ENCODE assay signal across 19 cellular contexts in the genomic region with DNA sequence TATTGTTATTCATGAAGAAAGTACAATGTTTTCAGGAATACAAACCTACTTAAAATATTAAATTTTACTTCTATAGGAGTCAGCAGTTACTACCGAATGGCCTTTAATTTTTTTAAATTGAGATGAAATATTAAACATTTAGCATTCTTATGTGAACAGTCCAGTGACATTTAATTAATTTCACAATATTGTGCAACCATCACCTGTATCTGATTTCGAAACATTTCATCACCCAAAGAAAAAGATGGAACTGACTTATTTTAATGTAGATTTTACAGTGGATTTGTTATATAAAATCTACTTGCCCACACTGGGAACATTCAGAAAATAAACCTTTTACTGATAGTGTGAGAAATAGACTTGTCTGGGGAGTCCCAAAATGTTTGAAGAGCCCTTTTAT.
DNase-seq lines count a peak whose midpoint lies in the region; ATAC-seq, FAIRE-seq and TF ChIP-seq lines count a peak whose summit lies in the region.
"Had no signal": no experiment of that assay in that cellular context is flagged by ENCODE, and none has a peak within 500 bp of the region (broad histone marks: within the 10 kb centered on the region; RNA-seq: fewer than 3 reads in every experiment).

No MANE protein-coding gene starts in this region.

- no peaks in the 10 kb centered on the region for H3K9me3 ChIP-seq in HepG2 (ENCODE audit: low read length)
- no peaks in the 10 kb centered on the region for H3K9me3 ChIP-seq in right lobe of liver
- no peaks in the 10 kb centered on the region for H3K9me3 ChIP-seq in ovary

- 8% methylated on average over 2 of the region's 2 CpGs for WGBS in HepG2 (ENCODE audit: low lambda C conversion rate)
- 53% methylated on average over 2 of the region's 2 CpGs for WGBS in right lobe of liver (ENCODE audit: insufficient coverage, low coverage, low lambda C conversion rate, missing lambda C conversion rate)
- WGBS in ovary, 3 donors = 95 to 96% (median 96%) methylated on average over 2 of the region's 2 CpGs

- H3K9me3 Mint-ChIP-seq in glutamatergic neuron (ENCODE audit: unreplicated experiment) = peaks cover 1% of the 10 kb centered on the region

- ATAC-seq in HepG2 (no peak), right lobe of liver (no peak)
- ATAC-seq: GM12878 had no signal

- H3K4me1 Mint-ChIP-seq in glutamatergic neuron (ENCODE audit: low read depth, unreplicated experiment) = no peaks in the 10 kb centered on the region
- H3K4me1 Mint-ChIP-seq: CD4-positive, alpha-beta memory T cell had no signal

- no peak overlapping the region for H3K9ac ChIP-seq in HepG2 (ENCODE audit: insufficient read depth, low read depth, low read length)
- H3K9ac ChIP-seq: GM23248 had no signal

- no peaks in the 10 kb centered on the region for H3K4me1 ChIP-seq in HepG2 (ENCODE audit: insufficient read depth, low read length)
- H3K4me1 ChIP-seq in right lobe of liver = no peaks in the 10 kb centered on the region
- H3K4me1 ChIP-seq in ovary (ENCODE audit: insufficient read depth) = no peaks in the 10 kb centered on the region

- TF ChIP-seq POLR2A in HepG2 (IDR thresholded peaks at IDR 0.05; ENCODE audit: insufficient read depth in 1 of 2, low read depth in 2 of 2, low read length in 2 of 2) (no peak), right lobe of liver (IDR thresholded peaks at IDR 0.05) (no peak), ovary (IDR thresholded peaks at IDR 0.05) (no peak)

- no peak overlapping the region for H3K27ac Mint-ChIP-seq in glutamatergic neuron (ENCODE audit: unreplicated experiment)
- H3K27ac Mint-ChIP-seq: CD4-positive, alpha-beta memory T cell had no signal

- no peaks in the 10 kb centered on the region for H3K36me3 ChIP-seq in HepG2 (replicated peaks in 1 of 2; ENCODE audit: control insufficient read depth in 1 of 2, insufficient read depth in 2 of 2, low read length in 2 of 2)
- H3K36me3 ChIP-seq in right lobe of liver = no peaks in the 10 kb centered on the region
- H3K36me3 ChIP-seq in ovary = no peaks in the 10 kb centered on the region

- H3K4me3 Mint-ChIP-seq in glutamatergic neuron (ENCODE audit: unreplicated experiment) = no peak overlapping the region
- H3K4me3 Mint-ChIP-seq: CD4-positive, alpha-beta memory T cell had no signal

- no peaks in the 10 kb centered on the region for H3K79me2 ChIP-seq in HepG2 (ENCODE audit: insufficient read depth, low read length)

- CTCF ChIA-PET in HepG2 (lab: Yijun Ruan, JAX; ENCODE audit: low intra/inter-chr PET ratio, low total read pairs) = no interaction called here

- no peaks in the 10 kb centered on the region for H3K36me3 Mint-ChIP-seq in glutamatergic neuron (ENCODE audit: unreplicated experiment)
- H3K36me3 Mint-ChIP-seq: CD4-positive, alpha-beta memory T cell had no signal

- BruUV-seq in HepG2 (replicated peaks; lab: Mats Ljungman, UMichigan) = no TSS peak

- no peak for TF ChIP-seq EP300 in HepG2 (IDR thresholded peaks at IDR 0.05; ENCODE audit: low read depth in 2 of 2, low read length in 2 of 2)
- no peak for TF ChIP-seq EP300 in HepG2 (CRISPR knock-in tag; IDR thresholded peaks at IDR 0.05; ENCODE audit: borderline replicate concordance)
- no peak for TF ChIP-seq EP300 in Ishikawa (IDR thresholded peaks at IDR 0.05; ENCODE audit: borderline replicate concordance)
- no peak for TF ChIP-seq EP300 in ovary (IDR thresholded peaks at IDR 0.05)

- TF ChIP-seq CTCF in HepG2 (CRISPR knock-in tag; IDR thresholded peaks at IDR 0.05) (no peak), right lobe of liver (IDR thresholded peaks at IDR 0.05) (no peak), epithelial cell of esophagus (IDR thresholded peaks at IDR 0.05; ENCODE audit: insufficient read depth, low read depth, low read length, missing control alignments) (no peak), ovary (IDR thresholded peaks at IDR 0.05) (no peak), glutamatergic neuron (IDR thresholded peaks at IDR 0.05; ENCODE audit: partially characterized antibody, unreplicated experiment) (no peak)

- H3K27me3 Mint-ChIP-seq in glutamatergic neuron (ENCODE audit: unreplicated experiment) = no peaks in the 10 kb centered on the region
- H3K27me3 Mint-ChIP-seq: CD4-positive, alpha-beta memory T cell had no signal

- no peak overlapping the region for H2AFZ ChIP-seq in HepG2 (ENCODE audit: low read length)
- H2AFZ ChIP-seq: GM23248 had no signal

- no peak for DNase-seq in HepG2 (ENCODE audit: low spot score)
- no peak for DNase-seq in right lobe of liver
- DNase-seq in epithelial cell of esophagus (ENCODE audit: low read depth) = peak; percentile 0
- no peak for DNase-seq in ovary
- DNase-seq in glutamatergic neuron = no peak
- DNase-seq: C1 segment of cervical spinal cord; CD4-positive, alpha-beta memory T cell; COR-L47; DMS 273 treated with DMSO at 0.1 percent for 48 hours; DMS79; EL; GDM1; GM23248; H7; HCEC 1CT had no signal

- TF ChIP-seq RAD21 in HepG2 (CRISPR knock-in tag; IDR thresholded peaks at IDR 0.05) (no peak), Ishikawa (IDR thresholded peaks at IDR 0.05; ENCODE audit: low read depth) (no peak)

- in situ Hi-C loops in HepG2 (cut with HindIII; ENCODE audit: extremely low pct_ligation_motif_present, low pct_unique_long_range_greater_than_20kb) = no loop called here

- no peak overlapping the region for H3K4me2 ChIP-seq in HepG2 (ENCODE audit: low read depth, low read length)

- no peak for FAIRE-seq in HepG2 (lab: Jason Lieb, UNC)
- FAIRE-seq: GM12878, GM19239, H1 had no signal

- intact Hi-C loops in HepG2 (cut with micrococcal nuclease; ENCODE audit: unreplicated experiment) = no loop called here
- intact Hi-C loops in right lobe of liver (cut with DNase I) = no loop called here
- intact Hi-C loops in ovary (cut with DNase I) = no loop called here

- no peaks in the 10 kb centered on the region for H4K20me1 ChIP-seq in HepG2 (ENCODE audit: insufficient read depth, low read length)

- H3K27me3 ChIP-seq in HepG2 (ENCODE audit: control insufficient read depth in 1 of 2, insufficient read depth in 2 of 2, low read length in 2 of 2) = no peaks in the 10 kb centered on the region
- no peaks in the 10 kb centered on the region for H3K27me3 ChIP-seq in right lobe of liver
- no peaks in the 10 kb centered on the region for H3K27me3 ChIP-seq in ovary

- H3K4me3 ChIP-seq in HepG2 (replicated peaks in 1 of 3; ENCODE audit: insufficient read depth in 1 of 3, low read depth in 2 of 3, low read length in 3 of 3) (no peak overlapping the region), right lobe of liver (no peak overlapping the region), epithelial cell of esophagus (ENCODE audit: low read length) (no peak overlapping the region), ovary (no peak overlapping the region)
- H3K4me3 ChIP-seq: GM12878, GM23248 had no signal

- H3K27ac ChIP-seq in HepG2 (ENCODE audit: extremely low read length, insufficient read depth, low read length) = no peak overlapping the region
- H3K27ac ChIP-seq in right lobe of liver = no peak overlapping the region
- H3K27ac ChIP-seq in ovary = no peak overlapping the region
- H3K27ac ChIP-seq: GM23248 had no signal

- POLR2A ChIA-PET in HepG2 (lab: Yijun Ruan, JAX) = no interaction called here

TF ChIP-seq in HepG2, 621 proteins besides CTCF, POLR2A, EP300 and RAD21:
- TF ChIP-seq HMGA1 (CRISPR knock-in tag; conservative IDR thresholded peaks at IDR 0.05) = no peak
- TF ChIP-seq CEBPB (IDR thresholded peaks at IDR 0.05; ENCODE audit: borderline replicate concordance, low read depth, low read length) = peak; percentile 55; the same call in 1 of the 2 replicates
- TF ChIP-seq ZNF720 (CRISPR knock-in tag; IDR thresholded peaks at IDR 0.05) = no peak
- no peak for TF ChIP-seq STAG1 (CRISPR knock-in tag; IDR thresholded peaks at IDR 0.05)
- TF ChIP-seq NKX3-1 (CRISPR knock-in tag; IDR thresholded peaks at IDR 0.05) = no peak

TF ChIP-seq in Ishikawa, 13 proteins besides CTCF, POLR2A, EP300 and RAD21:
- TF ChIP-seq EGR1 (IDR thresholded peaks at IDR 0.05) = no peak
- TF ChIP-seq CEBPB (IDR thresholded peaks at IDR 0.05) = 0 out of 2 replicates have a peak, but pooled peaks have one; percentile 27
